Comparison of ENCODE assay signal across 31 cellular contexts in genomic region chr10:127877116-127877515, GRCh38. TPM values are rescaled to one million over a fixed set of nuclear protein-coding genes. Genes with fewer than 3 reads are reported as not detected.
"Had no signal": no experiment of that assay in that cellular context is flagged by ENCODE, and none has a peak within 500 bp of the region (broad histone marks: within the 10 kb centered on the region; RNA-seq: fewer than 3 reads in every experiment).

No MANE protein-coding gene starts in this region.

- H3K27ac ChIP-seq: adrenal gland, cardiac muscle cell, Peyer's patch, RWPE1, SJCRH30 had no signal

- H3K4me1 ChIP-seq: SJCRH30 had no signal

- H3K4me3 Mint-ChIP-seq: activated naive CD8-positive, alpha-beta T cell treated with anti-CD3 and anti-CD28 coated beads, Interleukin-2, amount 10 ng/mL, durations not matched to agents 7 days and 5 days; activated T-cell treated with anti-CD3 and anti-CD28 coated beads, Interleukin-2, amount 50 U/mL, for 72 hours; WTC11 had no signal

- H3K4me1 Mint-ChIP-seq: WTC11 had no signal

- H3K27ac Mint-ChIP-seq: activated naive CD8-positive, alpha-beta T cell treated with anti-CD3 and anti-CD28 coated beads, Interleukin-2, amount 10 ng/mL, durations not matched to agents 7 days and 5 days; activated T-cell treated with anti-CD3 and anti-CD28 coated beads, Interleukin-2, amount 50 U/mL, for 72 hours; IgD-negative memory B cell; WTC11 had no signal

- H3K36me3 ChIP-seq: adrenal gland, cardiac muscle cell, SJCRH30 had no signal

- H3K9me3 Mint-ChIP-seq: activated naive CD8-positive, alpha-beta T cell treated with anti-CD3 and anti-CD28 coated beads, Interleukin-2, amount 10 ng/mL, durations not matched to agents 7 days and 5 days; activated T-cell treated with anti-CD3 and anti-CD28 coated beads, Interleukin-2, amount 50 U/mL, for 72 hours; WTC11 had no signal

- H3K36me3 Mint-ChIP-seq: activated naive CD8-positive, alpha-beta T cell treated with anti-CD3 and anti-CD28 coated beads, Interleukin-2, amount 10 ng/mL, durations not matched to agents 7 days and 5 days; IgD-negative memory B cell; WTC11 had no signal

- H3K4me3 ChIP-seq: adrenal gland, cardiac muscle cell, Peyer's patch, SJCRH30 had no signal

- DNase-seq: activated CD4-positive, alpha-beta T cell treated with anti-CD3 and anti-CD28 coated beads for 48 hours; activated CD4-positive, alpha-beta T cell treated with anti-CD3 and anti-CD28 coated beads, Interleukin-2, amount 50 U/mL, for 4 hours; activated CD4-positive, CD25-positive, alpha-beta regulatory T cell treated with anti-CD3 and anti-CD28 coated beads, Interleukin-2, amount 50 U/mL, for 72 hours; activated CD8-positive, alpha-beta memory T cell treated with anti-CD3 and anti-CD28 coated beads for 24 hours; activated naive CD4-positive, alpha-beta T cell treated with anti-CD3 and anti-CD28 coated beads, Interleukin-2, amount 50 U/mL, for 16 hours; activated naive CD8-positive, alpha-beta T cell treated with anti-CD3 and anti-CD28 coated beads, Interleukin-2, amount 10 ng/mL, durations not matched to agents 7 days and 5 days; activated T-cell treated with anti-CD3 and anti-CD28 coated beads, Interleukin-2, amount 50 U/mL, for 72 hours; adrenal gland; anterior cingulate cortex; KG1; NCI-H1092; NCI-H1417; NCI-H1694; NCI-H2029; NCI-H2107; NCI-H2171 treated with DMSO at 0.1 percent for 48 hours; NCI-H226; NCI-H510A; NCI-H526 treated with DMSO at 0.1 percent for 48 hours; NCI-H82; NK-92 treated with Interleukin-12 subunit alpha and Interleukin-12 subunit beta, amount 100 ng/mL, for 24 hours; Right ventricle myocardium superior; SJCRH30; SK-N-SH had no signal

- H3K9me3 ChIP-seq: adrenal gland, Peyer's patch, SJCRH30, SK-N-SH had no signal

- H3K27me3 ChIP-seq: adrenal gland, Peyer's patch had no signal

- ATAC-seq: WTC11 had no signal

RNA-seq across cellular contexts. Expression of gene CLRN3, which starts 15.6 kb away (rescaled TPM):
- total RNA-seq: activated naive CD8-positive, alpha-beta T cell treated with anti-CD3 and anti-CD28 coated beads, Interleukin-2, amount 10 ng/mL, durations not matched to agents 7 days and 5 days; activated T-cell treated with anti-CD3 and anti-CD28 coated beads, Interleukin-2, amount 50 U/mL, for 72 hours; cardiac muscle cell; LHCN-M2; M059J; Right ventricle myocardium superior; SJCRH30; WTC11 had no signal
